Comparison of ENCODE assay signal across 15 cellular contexts in the genomic region with DNA sequence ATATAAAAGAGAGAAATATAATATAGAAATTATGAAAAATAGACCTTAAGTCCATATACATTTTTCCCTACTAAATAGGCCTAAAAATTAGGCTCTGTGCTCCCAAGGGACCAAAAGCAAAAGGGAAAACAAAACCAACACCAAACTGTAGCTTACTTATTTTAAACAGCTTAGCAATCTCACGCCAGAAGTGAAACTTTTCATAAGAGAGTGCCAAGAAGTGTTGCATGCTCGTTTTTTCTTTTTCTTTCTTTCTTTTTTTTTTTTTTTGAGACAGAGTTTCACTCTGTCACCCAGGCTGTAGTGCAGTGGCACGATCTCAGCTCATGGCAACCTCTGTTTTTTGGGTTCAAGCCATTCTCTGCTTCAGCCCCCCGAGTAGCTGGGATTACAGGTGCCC.
DNase-seq lines count a peak whose midpoint lies in the region; ATAC-seq and TF ChIP-seq lines count a peak whose summit lies in the region.
"Had no signal": no experiment of that assay in that cellular context is flagged by ENCODE, and none has a peak within 500 bp of the region (broad histone marks: within the 10 kb centered on the region; RNA-seq: fewer than 3 reads in every experiment).

No MANE protein-coding gene starts in this region.

- H2AFZ ChIP-seq in MM.1S (ENCODE audit: low read length), result no peak overlapping the region

- no peaks in the 10 kb centered on the region for H4K20me1 ChIP-seq in MM.1S (ENCODE audit: insufficient read depth, low read length)

- H3K36me3 ChIP-seq in MM.1S (replicated peaks; ENCODE audit: insufficient read depth, low read length), result no peaks in the 10 kb centered on the region
- H3K36me3 ChIP-seq: lower lobe of right lung had no signal

- no peak overlapping the region for H3K4me3 ChIP-seq in MM.1S (ENCODE audit: low read length)
- H3K4me3 ChIP-seq: K562, lower lobe of right lung had no signal

- H3K79me2 ChIP-seq in MM.1S (ENCODE audit: low read length), result no peaks in the 10 kb centered on the region

- no peaks in the 10 kb centered on the region for H3K9me2 ChIP-seq in MM.1S (replicated peaks; ENCODE audit: insufficient read depth, low read length)

- H3K27ac ChIP-seq in MM.1S (ENCODE audit: low read length), result peak overlapping the region; percentile 48; the same call in 1 of the 2 replicates
- H3K27ac ChIP-seq: lower lobe of right lung had no signal

- no peak for TF ChIP-seq CTCF in MM.1S (IDR thresholded peaks at IDR 0.05; ENCODE audit: low read length)

- peak; percentile 82 for DNase-seq in MM.1S
- no peak for DNase-seq in NCI-H146 treated with DMSO at 0.1 percent for 48 hours (lab: John Stamatoyannopoulos, UW; ENCODE audit: unreplicated experiment)
- DNase-seq in SHP77 treated with DMSO at 0.1 percent for 48 hours (lab: John Stamatoyannopoulos, UW), result no peak
- no peak for DNase-seq in ureter (ENCODE audit: low spot score)
- no peak for DNase-seq in NCI-H1417 (lab: John Stamatoyannopoulos, UW)
- DNase-seq: activated CD4-positive, alpha-beta memory T cell treated with anti-CD3 and anti-CD28 coated beads for 36 hours; activated naive CD8-positive, alpha-beta T cell treated with anti-CD3 and anti-CD28 coated beads, Interleukin-2, amount 50 U/mL, for 24 hours; CD4-positive, CD25-positive, alpha-beta regulatory T cell; effector CD4-positive, alpha-beta T cell; lower lobe of right lung had no signal

- peaks cover 12% of the 10 kb centered on the region for H3K4me1 ChIP-seq in MM.1S (ENCODE audit: low read length)
- H3K4me1 ChIP-seq: lower lobe of right lung had no signal

- H3K9ac ChIP-seq in MM.1S (ENCODE audit: low read length), result no peak overlapping the region; the same call in 1 of the 2 replicates

- peak overlapping the region; percentile 27 for H3K4me2 ChIP-seq in MM.1S (ENCODE audit: low read depth, low read length)

- no peaks in the 10 kb centered on the region; the same call in 1 of the 2 replicates for H3F3A ChIP-seq in MM.1S (ENCODE audit: insufficient read depth, low read length)

- ATAC-seq in GM18517 (IDR thresholded peaks at IDR 0.05; ENCODE audit: unreplicated experiment) (peak; percentile 98), GM21367 (IDR thresholded peaks at IDR 0.05; ENCODE audit: unreplicated experiment) (peak; percentile 97), HG02981 (IDR thresholded peaks at IDR 0.05; ENCODE audit: unreplicated experiment) (peak; percentile 91)
- ATAC-seq: activated naive CD8-positive, alpha-beta T cell treated with anti-CD3 and anti-CD28 coated beads, Interleukin-2, amount 50 U/mL, for 24 hours; K562; lower lobe of right lung; SK-N-SH treated with all-trans-retinoic acid at 6 μM for 48 hours had no signal

- no peaks in the 10 kb centered on the region for H3K9me3 ChIP-seq in MM.1S (replicated peaks; ENCODE audit: insufficient read depth, low read length)
- H3K9me3 ChIP-seq: lower lobe of right lung had no signal

- no peaks in the 10 kb centered on the region for H3K27me3 ChIP-seq in MM.1S (replicated peaks; ENCODE audit: insufficient read depth, low read length)
